ENCODE assay signal across 13 cellular contexts in the genomic region with DNA sequence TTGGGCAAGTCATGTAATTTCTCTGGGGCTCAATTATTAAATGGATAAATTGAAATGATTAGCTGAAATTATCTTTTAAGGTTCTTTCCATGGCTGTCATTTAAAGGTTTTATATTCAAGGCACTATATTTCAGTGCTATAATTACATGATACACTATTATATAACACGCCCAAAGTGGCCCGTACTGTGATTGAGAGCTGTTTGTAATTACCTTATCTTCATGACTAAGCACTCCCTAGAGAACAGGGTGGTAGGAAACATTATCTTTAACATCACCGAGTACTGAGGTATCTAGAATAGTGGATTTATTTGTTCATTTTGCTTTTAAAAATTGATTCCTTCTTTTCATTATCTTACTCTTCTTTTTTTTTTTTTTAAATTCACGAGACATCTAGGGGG.
DNase-seq lines count a peak whose midpoint lies in the region; ATAC-seq lines count a peak whose summit lies in the region.
"Had no signal": no experiment of that assay in that cellular context is flagged by ENCODE, and none has a peak within 500 bp of the region (broad histone marks: within the 10 kb centered on the region; RNA-seq: fewer than 3 reads in every experiment).

No MANE protein-coding gene starts in this region.

- ATAC-seq in left colon (peak; percentile 75), GM21786 (IDR thresholded peaks at IDR 0.05; ENCODE audit: unreplicated experiment) (no peak), GM21447 (IDR thresholded peaks at IDR 0.05; ENCODE audit: unreplicated experiment) (no peak), GM19351 (IDR thresholded peaks at IDR 0.05; ENCODE audit: unreplicated experiment) (no peak)
- ATAC-seq: HCT116, K562 had no signal

- intact Hi-C loops in left colon (cut with DNase I, micrococcal nuclease): no loop called here

- peak; percentile 38 for DNase-seq in NCI-H82 (lab: John Stamatoyannopoulos, UW)
- no peak for DNase-seq in NCI-H82 treated with DMSO at 0.1 percent for 48 hours (lab: John Stamatoyannopoulos, UW; ENCODE audit: unreplicated experiment)
- peak; percentile 58 for DNase-seq in NCI-H1417 treated with DMSO at 0.1 percent for 48 hours (lab: John Stamatoyannopoulos, UW)
- DNase-seq in left colon: no peak
- DNase-seq in A172 (ENCODE audit: low spot score): no peak
- DNase-seq: COR-L47, NCI-H446, PC-9 had no signal

Comparison
In these comparisons a context has a peak if more than half of its experiments do, and no peak if none do; other contexts are left out.
1. DNase-seq: peak in NCI-H82 (single experiment) and NCI-H1417 treated with DMSO at 0.1 percent for 48 hours (single experiment); none in NCI-H82 treated with DMSO at 0.1 percent for 48 hours (single experiment), left colon (0 of 2) and A172 (single experiment).